Comparison of ENCODE assay signal across 8 cellular contexts in genomic region chr3:148077318-148077923, GRCh38.
DNase-seq lines count a peak whose midpoint lies in the region; ATAC-seq, FAIRE-seq and TF ChIP-seq lines count a peak whose summit lies in the region.

No MANE protein-coding gene starts in this region.

- CTCF ChIA-PET in MCF 10A (lab: Yijun Ruan, JAX): interaction anchor here (0.7 to 1.2 kb wide), 5 partner anchors 10 to 883 kb away, joined by 3 to 8 read pairs (median 3); no protein-coding TSS in a partner anchor

- H3K4me3 ChIP-seq in pancreas: no peak overlapping the region

- no peaks in the 10 kb centered on the region for H3K9me3 Mint-ChIP-seq in MCF 10A (ENCODE audit: unreplicated experiment)

- no peaks in the 10 kb centered on the region for H3K36me3 ChIP-seq in pancreas

- intact Hi-C loops in MCF 10A (cut with micrococcal nuclease): loop anchor here (5.0 to 10.0 kb wide), 4 partner anchors 290 to 1260 kb away; no protein-coding TSS in a partner anchor
- intact Hi-C loops in pancreas (cut with DNase I): no loop called here

- no peaks in the 10 kb centered on the region for H3K36me3 Mint-ChIP-seq in MCF 10A (ENCODE audit: insufficient read depth, unreplicated experiment)

- H3K27me3 ChIP-seq in pancreas: no peaks in the 10 kb centered on the region

- BruUV-seq in MCF 10A (replicated peaks; lab: Mats Ljungman, UMichigan): no TSS peak

- H3K4me1 ChIP-seq in pancreas: no peaks in the 10 kb centered on the region

- DNase-seq in NCI-H82 (lab: John Stamatoyannopoulos, UW): peak; percentile 33
- no peak for DNase-seq in NCI-H82 treated with DMSO at 0.1 percent for 48 hours (lab: John Stamatoyannopoulos, UW; ENCODE audit: unreplicated experiment)
- peak; percentile 6 for DNase-seq in KG1 (lab: John Stamatoyannopoulos, UW)
- peak; percentile 30 for DNase-seq in MCF 10A (ENCODE audit: unreplicated experiment)
- DNase-seq in pancreas: no peak
- no peak for DNase-seq in NCI-H2107 (lab: John Stamatoyannopoulos, UW)
- DNase-seq in activated CD4-positive, alpha-beta T cell treated with anti-CD3 and anti-CD28 coated beads, Interleukin-2, amount 50 U/mL, for 4 hours: no peak

- ATAC-seq in pancreas (peak in 1 of 4 donors; percentile 36), HG03095 (IDR thresholded peaks at IDR 0.05; ENCODE audit: unreplicated experiment) (no peak)

- POLR2A ChIA-PET in MCF 10A (lab: Yijun Ruan, JAX): no interaction called here

- no peak overlapping the region for H3K27ac Mint-ChIP-seq in MCF 10A (ENCODE audit: low read depth, unreplicated experiment)

- H3K9me3 ChIP-seq in pancreas: no peaks in the 10 kb centered on the region

- TF ChIP-seq CTCF in MCF 10A (IDR thresholded peaks at IDR 0.05; ENCODE audit: unreplicated experiment) (peak; percentile 29), pancreas (IDR thresholded peaks at IDR 0.05) (peak in 3 of 4 donors; percentile 11 to 28 (median 26))

- WGBS in pancreas, 2 donors: 1 to 2% methylated on average over 1 of the region's 1 CpG

- no peaks in the 10 kb centered on the region for H3K4me1 Mint-ChIP-seq in MCF 10A (ENCODE audit: insufficient read depth, unreplicated experiment)

- peaks cover 32% of the 10 kb centered on the region for H3K27me3 Mint-ChIP-seq in MCF 10A (ENCODE audit: insufficient read depth, unreplicated experiment)

- H3K4me3 Mint-ChIP-seq in MCF 10A (ENCODE audit: unreplicated experiment): no peak overlapping the region

- FAIRE-seq in pancreas (lab: Jason Lieb, UNC): peak; percentile 53

- H3K27ac ChIP-seq in pancreas: no peak overlapping the region

Comparison
In these comparisons a context has a peak if more than half of its experiments do, and no peak if none do; other contexts are left out.
1. DNase-seq: peak in NCI-H82 (single experiment), KG1 (single experiment) and MCF 10A (single experiment); none in NCI-H82 treated with DMSO at 0.1 percent for 48 hours (single experiment), pancreas (0 of 6), NCI-H2107 (single experiment) and activated CD4-positive, alpha-beta T cell treated with anti-CD3 and anti-CD28 coated beads, Interleukin-2, amount 50 U/mL, for 4 hours (0 of 2).